Comparison of ENCODE assay signal across 11 cellular contexts in the genomic region with DNA sequence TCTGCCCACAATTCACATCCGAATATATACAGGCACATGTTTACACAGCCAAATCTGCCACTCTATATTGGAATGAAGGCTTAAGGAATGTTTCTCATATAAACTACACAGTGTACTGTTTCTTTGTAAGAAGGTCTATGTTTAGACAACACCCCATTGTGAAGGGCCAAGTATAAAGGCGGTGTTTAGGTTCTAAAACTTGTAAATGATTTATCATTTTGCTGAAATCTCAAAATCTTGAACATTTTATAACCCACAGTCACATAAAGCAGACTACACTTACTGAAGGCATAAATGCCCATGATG.
DNase-seq lines count a peak whose midpoint lies in the region; ATAC-seq and TF ChIP-seq lines count a peak whose summit lies in the region.
"Had no signal": no experiment of that assay in that cellular context is flagged by ENCODE, and none has a peak within 500 bp of the region (broad histone marks: within the 10 kb centered on the region; RNA-seq: fewer than 3 reads in every experiment).

No MANE protein-coding gene starts in this region.

- intact Hi-C loops in body of pancreas (cut with DNase I): no loop called here

- no peaks in the 10 kb centered on the region for H3K9me3 ChIP-seq in body of pancreas
- H3K9me3 ChIP-seq in mesodermal cell (ENCODE audit: control insufficient read depth, low read length): no peaks in the 10 kb centered on the region
- H3K9me3 ChIP-seq: thoracic aorta had no signal

- ATAC-seq in body of pancreas (no peak), HG03565 (IDR thresholded peaks at IDR 0.05; ENCODE audit: unreplicated experiment) (no peak)

- DNase-seq in activated naive CD8-positive, alpha-beta T cell treated with anti-CD3 and anti-CD28 coated beads for 36 hours: no peak
- DNase-seq in body of pancreas (no peak), EL (no peak)
- no peak for DNase-seq in stimulated activated CD4-positive, alpha-beta T cell treated with anti-CD3 and anti-CD28 coated beads, Interleukin-2, amount 100 ng/mL, for 48 hours
- DNase-seq: effector CD4-positive, alpha-beta T cell had no signal

- H3K27me3 Mint-ChIP-seq in activated naive CD8-positive, alpha-beta T cell: peaks cover 21% of the 10 kb centered on the region
- H3K27me3 Mint-ChIP-seq in activated naive CD8-positive, alpha-beta T cell treated with anti-CD3 and anti-CD28 coated beads for 36 hours: peaks cover 24% of the 10 kb centered on the region

- H3K27ac Mint-ChIP-seq in activated naive CD8-positive, alpha-beta T cell: no peak overlapping the region
- H3K27ac Mint-ChIP-seq in activated naive CD8-positive, alpha-beta T cell treated with anti-CD3 and anti-CD28 coated beads for 36 hours: no peak overlapping the region
- H3K27ac Mint-ChIP-seq: T-helper 1 cell treated with Interleukin-12 subunit alpha and Interleukin-12 subunit beta and Interleukin-4 antibody, amounts not matched to agents 30 μg/mL and 1 μg/mL, for 36 hours had no signal

- peak overlapping the region; percentile 77 to 88 (median 86) for H3K27ac ChIP-seq in body of pancreas
- H3K27ac ChIP-seq in mesodermal cell (ENCODE audit: low read depth, low read length, severe bottlenecking): peak overlapping the region; percentile 94
- H3K27ac ChIP-seq in temporal lobe (ENCODE audit: low read depth, low read length): peak overlapping the region; percentile 91

- H3K9me3 Mint-ChIP-seq in activated naive CD8-positive, alpha-beta T cell (ENCODE audit: low read depth): no peaks in the 10 kb centered on the region
- peaks cover 1% of the 10 kb centered on the region for H3K9me3 Mint-ChIP-seq in activated naive CD8-positive, alpha-beta T cell treated with anti-CD3 and anti-CD28 coated beads for 36 hours

- WGBS in body of pancreas, 2 donors: 23 to 32% methylated on average over 2 of the region's 2 CpGs
- no CpG with 5 or more reads among the region's 2 CpGs for WGBS in mesodermal cell (ENCODE audit: insufficient coverage in 2 of 2), 2 experiments

- peaks cover 76% of the 10 kb centered on the region for H3K4me1 ChIP-seq in body of pancreas
- peaks cover 68% of the 10 kb centered on the region for H3K4me1 ChIP-seq in mesodermal cell (ENCODE audit: control insufficient read depth, insufficient read depth, low read length, poor library complexity, severe bottlenecking)

- H3K36me3 Mint-ChIP-seq in activated naive CD8-positive, alpha-beta T cell: no peaks in the 10 kb centered on the region
- H3K36me3 Mint-ChIP-seq in activated naive CD8-positive, alpha-beta T cell treated with anti-CD3 and anti-CD28 coated beads for 36 hours: peaks cover 4% of the 10 kb centered on the region

- H3K4me3 Mint-ChIP-seq in activated naive CD8-positive, alpha-beta T cell: peak overlapping the region; percentile 69
- no peak overlapping the region for H3K4me3 Mint-ChIP-seq in activated naive CD8-positive, alpha-beta T cell treated with anti-CD3 and anti-CD28 coated beads for 36 hours

- H3K4me3 ChIP-seq in body of pancreas (no peak overlapping the region), mesodermal cell (ENCODE audit: extremely low read depth, insufficient read depth, low read length, poor library complexity, severe bottlenecking) (no peak overlapping the region)

- no peak for TF ChIP-seq POLR2A in body of pancreas (IDR thresholded peaks at IDR 0.05)

- H3K36me3 ChIP-seq in body of pancreas (replicated peaks in 1 of 2; ENCODE audit: insufficient read depth in 1 of 2, low read depth in 2 of 2) (no peaks in the 10 kb centered on the region), mesodermal cell (ENCODE audit: control insufficient read depth, insufficient read depth, low read length) (peaks cover 24% of the 10 kb centered on the region)
- H3K36me3 ChIP-seq: thoracic aorta had no signal

- H3K4me1 Mint-ChIP-seq in activated naive CD8-positive, alpha-beta T cell (ENCODE audit: low read depth): peaks cover 33% of the 10 kb centered on the region
- H3K4me1 Mint-ChIP-seq in activated naive CD8-positive, alpha-beta T cell treated with anti-CD3 and anti-CD28 coated beads for 36 hours: peaks cover 23% of the 10 kb centered on the region

- no peak for TF ChIP-seq CTCF in body of pancreas (IDR thresholded peaks at IDR 0.05)

- no peaks in the 10 kb centered on the region for H3K27me3 ChIP-seq in body of pancreas
